In the genomic region with DNA sequence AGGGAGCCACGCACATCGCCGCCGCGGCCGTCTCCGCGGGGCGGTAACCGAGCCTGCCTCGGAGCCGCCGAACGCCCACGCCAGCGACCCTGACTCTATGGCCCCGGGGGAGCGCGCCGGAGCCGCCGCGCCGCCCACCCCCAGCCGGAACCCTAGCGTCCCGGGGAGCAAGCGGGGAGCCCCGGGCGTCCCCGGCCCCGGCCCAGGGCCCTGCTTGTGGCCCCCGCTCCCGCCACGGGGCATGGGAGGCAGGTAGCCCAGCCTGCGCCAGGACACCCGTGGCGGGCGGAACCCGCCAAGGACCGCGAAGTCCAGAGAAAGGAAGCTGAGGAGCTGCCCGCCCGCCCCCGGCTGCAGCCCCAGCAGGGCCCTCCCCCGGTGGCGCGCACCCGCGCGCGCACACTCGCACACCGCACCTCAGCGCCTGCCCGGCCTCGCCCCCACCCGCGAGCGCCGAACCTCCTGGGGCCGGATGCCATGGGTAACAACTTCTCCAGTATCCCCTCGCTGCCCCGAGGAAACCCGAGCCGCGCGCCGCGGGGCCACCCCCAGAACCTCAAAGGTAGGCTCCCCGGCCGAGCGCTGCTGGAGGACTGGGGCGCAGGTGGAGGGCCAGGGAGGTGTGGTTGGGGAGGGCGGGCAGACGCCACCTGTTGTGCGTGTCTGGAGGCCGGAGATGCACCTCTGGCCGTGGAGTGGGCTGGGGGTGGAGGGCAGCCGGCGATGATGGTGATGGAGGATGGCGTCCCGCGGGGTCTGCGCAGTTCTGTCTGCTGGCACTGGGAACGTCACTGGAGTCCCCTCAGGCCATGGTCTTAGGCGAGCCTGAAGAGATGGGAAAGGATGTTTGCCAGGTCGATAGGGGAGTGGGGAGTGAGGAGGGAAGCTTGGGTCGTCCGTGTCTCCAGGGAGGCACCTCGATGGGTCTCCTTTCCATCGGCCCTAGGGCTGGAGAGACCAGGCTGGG, we compare ENCODE assay signal across 8 cellular contexts. TPM values are rescaled to one million over a fixed set of nuclear protein-coding genes. Genes with fewer than 3 reads are reported as not detected.
DNase-seq lines count a peak whose midpoint lies in the region; ATAC-seq, FAIRE-seq and TF ChIP-seq lines count a peak whose summit lies in the region.

No MANE protein-coding gene starts in this region.

- H3K4me3 ChIP-seq in Loucy (ENCODE audit: low read length, poor library complexity, severe bottlenecking) (peak overlapping the region; percentile 67), kidney (ENCODE audit: low read length in 2 of 2) (peak overlapping the region in 1 of 2 donors; percentile 17)

- peak; percentile 22 to 24 for ATAC-seq in stimulated activated naive B cell treated with anti-CD40 and anti-IgM and Interleukin-4, amounts not matched to agents 10 μg/mL and 1 μg/mL and 100 μg/mL, for 72 hours (replicated peaks)

- H3K27ac Mint-ChIP-seq in stimulated activated naive B cell treated with anti-CD40 and anti-IgM and Interleukin-4, amounts not matched to agents 10 μg/mL and 1 μg/mL and 100 μg/mL, for 72 hours = no peak overlapping the region

- peaks cover 26% of the 10 kb centered on the region for H3K27me3 ChIP-seq in Loucy (ENCODE audit: insufficient read depth, low read length, poor library complexity, severe bottlenecking)

- no peak for TF ChIP-seq CTCF in Loucy (conservative IDR thresholded peaks at IDR 0.05; ENCODE audit: low read length)
- no peak for TF ChIP-seq CTCF in kidney (IDR thresholded peaks at IDR 0.05; ENCODE audit: borderline replicate concordance, extremely low read depth, insufficient read depth)

- H3K36me3 Mint-ChIP-seq in stimulated activated naive B cell treated with anti-CD40 and anti-IgM and Interleukin-4, amounts not matched to agents 10 μg/mL and 1 μg/mL and 100 μg/mL, for 72 hours = no peaks in the 10 kb centered on the region

- H3K4me1 ChIP-seq in Loucy (ENCODE audit: insufficient read depth, low read length, poor library complexity, severe bottlenecking) (peaks cover 9% of the 10 kb centered on the region), kidney (ENCODE audit: control insufficient read depth in 1 of 2, insufficient read depth in 1 of 2, low read depth in 1 of 2, low read length in 2 of 2) (peaks cover 0 to 4% of the 10 kb centered on the region in 2 donors)

- no peaks in the 10 kb centered on the region for H3F3A ChIP-seq in Loucy (ENCODE audit: low read depth)

- no peaks in the 10 kb centered on the region for H4K20me1 ChIP-seq in Loucy (ENCODE audit: insufficient read depth, low read length, poor library complexity, severe bottlenecking)

- H3K27me3 Mint-ChIP-seq in stimulated activated naive B cell treated with anti-CD40 and anti-IgM and Interleukin-4, amounts not matched to agents 10 μg/mL and 1 μg/mL and 100 μg/mL, for 72 hours = peaks cover 50 to 72% of the 10 kb centered on the region in 2 donors

- H3K4me3 Mint-ChIP-seq in stimulated activated naive B cell treated with anti-CD40 and anti-IgM and Interleukin-4, amounts not matched to agents 10 μg/mL and 1 μg/mL and 100 μg/mL, for 72 hours = peak overlapping the region; percentile 66 to 72

- H3K27ac ChIP-seq in kidney (ENCODE audit: low read depth in 2 of 2, low read length in 2 of 2) = no peak overlapping the region

- H3K36me3 ChIP-seq in Loucy (ENCODE audit: insufficient read depth, low read length) (no peaks in the 10 kb centered on the region), kidney (ENCODE audit: control insufficient read depth in 1 of 2, insufficient read depth in 2 of 2, low read length in 2 of 2) (no peaks in the 10 kb centered on the region)

- no peaks in the 10 kb centered on the region for H3K9me2 ChIP-seq in Loucy (replicated peaks; ENCODE audit: low read depth, low read length)

- H3K9me3 Mint-ChIP-seq in stimulated activated naive B cell treated with anti-CD40 and anti-IgM and Interleukin-4, amounts not matched to agents 10 μg/mL and 1 μg/mL and 100 μg/mL, for 72 hours = no peaks in the 10 kb centered on the region

- FAIRE-seq in kidney (lab: Jason Lieb, UNC) = no peak

- intact Hi-C loops in kidney (cut with DNase I) = no loop called here

- peak overlapping the region; percentile 70; the same call in 1 of the 2 replicates for H2AFZ ChIP-seq in Loucy (ENCODE audit: low read length)

- H3K9ac ChIP-seq in Loucy (ENCODE audit: low read depth, low read length, poor library complexity, severe bottlenecking) (no peak overlapping the region), kidney (ENCODE audit: low read length in 2 of 2) (no peak overlapping the region)

- DNase-seq in COLO668 (lab: John Stamatoyannopoulos, UW; ENCODE audit: unreplicated experiment) (peak; percentile 56), astrocyte of the hippocampus (ENCODE audit: low read depth, low spot score) (peak; percentile 29), kidney (peak; percentile 78), NOMO-1 treated with dmso at 0.1 percent for 144 hours (lab: John Stamatoyannopoulos, UW; ENCODE audit: unreplicated experiment) (no peak), NCI-H2081 (lab: John Stamatoyannopoulos, UW) (no peak)
- DNase-seq in stimulated activated naive B cell treated with anti-CD40 and anti-IgM and Interleukin-4, amounts not matched to agents 10 μg/mL and 1 μg/mL and 100 μg/mL, for 72 hours = no peak
- no peak for DNase-seq in activated CD4-positive, CD25-positive, alpha-beta regulatory T cell (lab: John Stamatoyannopoulos, UW)

- peak overlapping the region; percentile 71 for H3K4me2 ChIP-seq in Loucy (ENCODE audit: low read depth, low read length, poor library complexity, severe bottlenecking)

- peaks cover 29 to 44% of the 10 kb centered on the region in 2 donors for H3K4me1 Mint-ChIP-seq in stimulated activated naive B cell treated with anti-CD40 and anti-IgM and Interleukin-4, amounts not matched to agents 10 μg/mL and 1 μg/mL and 100 μg/mL, for 72 hours

- H3K9me3 ChIP-seq in Loucy (ENCODE audit: insufficient read depth, low read depth, low read length) (no peaks in the 10 kb centered on the region), kidney (ENCODE audit: control insufficient read depth in 1 of 2, low read length in 2 of 2) (no peaks in the 10 kb centered on the region)

- no peaks in the 10 kb centered on the region for H3K79me2 ChIP-seq in Loucy (ENCODE audit: insufficient read depth, low read length)

RNA-seq across cellular contexts. Expression of gene NEURL1, which starts 0.7 kb away (rescaled TPM):
- total RNA-seq in kidney = 1.2 TPM
- polyA plus RNA-seq in kidney (ENCODE audit: insufficient read depth, low read depth, low replicate concordance) = 1.2 TPM

RNA-seq across cellular contexts. Expression of gene CALHM3, which starts 15.2 kb away (rescaled TPM):
- not detected for total RNA-seq in kidney
- polyA plus RNA-seq in kidney (ENCODE audit: insufficient read depth, low read depth, low replicate concordance) = not detected

RNA-seq across cellular contexts. Expression of gene CALHM1, which starts 35.5 kb away (rescaled TPM):
- total RNA-seq in kidney = not detected
- not detected for polyA plus RNA-seq in kidney (ENCODE audit: insufficient read depth, low read depth, low replicate concordance)

RNA-seq across cellular contexts. Expression of gene CALHM2, which starts 42.0 kb away (rescaled TPM):
- total RNA-seq in kidney = 26.0 TPM
- 8.0 TPM for polyA plus RNA-seq in kidney (ENCODE audit: insufficient read depth, low read depth, low replicate concordance)

Comparison
In these comparisons a context has a peak if more than half of its experiments do, and no peak if none do; other contexts are left out.
1. DNase-seq: peak in COLO668 (single experiment), astrocyte of the hippocampus (single experiment) and kidney (single experiment); none in stimulated activated naive B cell treated with anti-CD40 and anti-IgM and Interleukin-4, amounts not matched to agents 10 μg/mL and 1 μg/mL and 100 μg/mL, for 72 hours (single experiment), NOMO-1 treated with dmso at 0.1 percent for 144 hours (single experiment), NCI-H2081 (0 of 2) and activated CD4-positive, CD25-positive, alpha-beta regulatory T cell (0 of 4).